Comparison of ENCODE assay signal across 17 cellular contexts in genomic region chr12:70828391-70828790, GRCh38.
DNase-seq lines count a peak whose midpoint lies in the region; ATAC-seq and TF ChIP-seq lines count a peak whose summit lies in the region.
"Had no signal": no experiment of that assay in that cellular context is flagged by ENCODE, and none has a peak within 500 bp of the region (broad histone marks: within the 10 kb centered on the region; RNA-seq: fewer than 3 reads in every experiment).

No MANE protein-coding gene starts in this region.

- no peak for ATAC-seq in HG03135 (IDR thresholded peaks at IDR 0.05; ENCODE audit: unreplicated experiment)

- DNase-seq in LHCN-M2 (ENCODE audit: low read depth) (peak; percentile 53), astrocyte of the hippocampus (ENCODE audit: low read depth, low spot score) (peak; percentile 49), fibroblast of pulmonary artery (ENCODE audit: low read depth) (peak; percentile 13), smooth muscle cell of the brain vasculature (ENCODE audit: low read depth, low spot score) (peak; percentile 2), NCI-H748 treated with DMSO at 0.1 percent for 48 hours (lab: John Stamatoyannopoulos, UW) (no peak), DMS153 treated with DMSO at 0.1 percent for 48 hours (lab: John Stamatoyannopoulos, UW; ENCODE audit: unreplicated experiment) (no peak)
- no peak for DNase-seq in activated naive CD4-positive, alpha-beta T cell treated with Interleukin-2 at 50 U/mL for 16 hours
- DNase-seq: CD8-positive, alpha-beta memory T cell; GF-D8; HFFc6; NCI-H1105; NCI-H1694; NCI-H226; NCI-H524 treated with DMSO at 0.1 percent for 48 hours; SHP77 treated with DMSO at 0.1 percent for 48 hours had no signal

- no peak overlapping the region for H3K4me3 ChIP-seq in fibroblast of pulmonary artery (replicated peaks; ENCODE audit: low read depth, low read length)
- H3K4me3 ChIP-seq: BLaER1 had no signal

- no peak for TF ChIP-seq CTCF in fibroblast of pulmonary artery (IDR thresholded peaks at IDR 0.05; ENCODE audit: low read length, missing control alignments)

Comparison
In these comparisons a context has a peak if more than half of its experiments do, and no peak if none do; other contexts are left out.
1. DNase-seq: peak in LHCN-M2 (single experiment), astrocyte of the hippocampus (single experiment), fibroblast of pulmonary artery (single experiment) and smooth muscle cell of the brain vasculature (single experiment); none in NCI-H748 treated with DMSO at 0.1 percent for 48 hours (single experiment), activated naive CD4-positive, alpha-beta T cell treated with Interleukin-2 at 50 U/mL for 16 hours (single experiment) and DMS153 treated with DMSO at 0.1 percent for 48 hours (single experiment).